In genomic region chr1:221478050-221478949, GRCh38 we compare ENCODE assay signal across 8 cellular contexts.
A peak's percentile ranks its signal among the peaks of the same experiment; 100 is the strongest.
DNase-seq lines count a peak whose midpoint lies in the region; ATAC-seq, FAIRE-seq and TF ChIP-seq lines count a peak whose summit lies in the region.

No MANE protein-coding gene starts in this region.

- no peak overlapping the region for H3K27ac ChIP-seq in CD4-positive, alpha-beta T cell (ENCODE audit: low read depth, low read length)
- H3K27ac ChIP-seq in OCI-LY7 (ENCODE audit: low read depth, low read length, poor library complexity, severe bottlenecking) (no peak overlapping the region), thyroid gland (no peak overlapping the region)

- no peaks in the 10 kb centered on the region for H3K4me1 Mint-ChIP-seq in CD4-positive, alpha-beta T cell (ENCODE audit: low read depth)

- H2AFZ ChIP-seq in OCI-LY7 (ENCODE audit: low read length): no peak overlapping the region

- TF ChIP-seq POLR2A in thyroid gland (IDR thresholded peaks at IDR 0.05): no peak

- ATAC-seq in CD4-positive, alpha-beta T cell (ENCODE audit: poor library complexity): peak; percentile 79
- ATAC-seq in HG03378 (IDR thresholded peaks at IDR 0.05; ENCODE audit: unreplicated experiment): peak; percentile 85

- H3K4me3 ChIP-seq in OCI-LY7 (ENCODE audit: low read depth, low read length, poor library complexity, severe bottlenecking) (no peak overlapping the region), thyroid gland (replicated peaks in 1 of 3) (no peak overlapping the region)

- H3K4me3 Mint-ChIP-seq in CD4-positive, alpha-beta T cell: no peak overlapping the region

- peaks cover 5% of the 10 kb centered on the region for H3K27me3 Mint-ChIP-seq in CD4-positive, alpha-beta T cell

- no peaks in the 10 kb centered on the region for H3K9me3 ChIP-seq in CD4-positive, alpha-beta T cell (ENCODE audit: control insufficient read depth, low read length)
- H3K9me3 ChIP-seq in OCI-LY7 (ENCODE audit: low read length) (no peaks in the 10 kb centered on the region), thyroid gland (no peaks in the 10 kb centered on the region)

- POLR2A ChIA-PET in CD4-positive, alpha-beta T cell (lab: Charles Lee): interaction anchor here (1.0 to 2.5 kb wide), 2 partner anchors 263 to 531 kb away, joined by 4 to 13 read pairs; partner anchors contain the start of gene DUSP10
- POLR2A ChIA-PET in OCI-LY7 (lab: Charles Lee): interaction anchor here (0.6 to 0.7 kb wide), 2 partner anchors 39 to 57 kb away, joined by 3 read pairs; no protein-coding TSS in a partner anchor

- intact Hi-C loops in CD4-positive, alpha-beta T cell (cut with DNase I, micrococcal nuclease): loop anchor here (1.0 to 5.0 kb wide), 5 partner anchors 269 to 977 kb away; no protein-coding TSS in a partner anchor
- intact Hi-C loops in OCI-LY7 (cut with micrococcal nuclease; ENCODE audit: unreplicated experiment) (no loop called here), thyroid gland (cut with DNase I) (no loop called here)

- H3K9me3 Mint-ChIP-seq in CD4-positive, alpha-beta T cell: no peaks in the 10 kb centered on the region

- H3K27ac Mint-ChIP-seq in CD4-positive, alpha-beta T cell: no peak overlapping the region

- no TSS peak for BruUV-seq in OCI-LY7 (replicated peaks; lab: Mats Ljungman, UMichigan)

- peak; percentile 16 to 57 (median 46) for DNase-seq in CD4-positive, alpha-beta T cell
- peak; percentile 20 for DNase-seq in GM19239 (ENCODE audit: insufficient read length, low spot score)
- DNase-seq in OCI-LY7 (ENCODE audit: low spot score): peak; percentile 1
- DNase-seq in activated T-cell treated with anti-CD3 and anti-CD28 coated beads for 48 hours (ENCODE audit: low read depth): peak; percentile 30
- DNase-seq in fibroblast of peridontal ligament (ENCODE audit: extremely low read depth): peak; percentile 89
- peak; percentile 48 for DNase-seq in occipital lobe (lab: John Stamatoyannopoulos, UW)
- DNase-seq in thyroid gland: peak; percentile 62 to 67

- no peaks in the 10 kb centered on the region for H3K79me2 ChIP-seq in OCI-LY7 (ENCODE audit: insufficient read depth, low read depth, low read length)

- H3K36me3 ChIP-seq in OCI-LY7 (ENCODE audit: insufficient read depth, low read length) (no peaks in the 10 kb centered on the region), thyroid gland (no peaks in the 10 kb centered on the region)

- H3K27me3 ChIP-seq in CD4-positive, alpha-beta T cell (ENCODE audit: control insufficient read depth, insufficient read depth, low read length): no peaks in the 10 kb centered on the region
- no peaks in the 10 kb centered on the region for H3K27me3 ChIP-seq in thyroid gland

- CTCF ChIA-PET in CD4-positive, alpha-beta T cell (lab: Charles Lee): interaction anchor here (0.8 to 2.3 kb wide), 6 partner anchors 12 to 976 kb away, joined by 3 to 12 read pairs (median 3); partner anchors contain the start of gene DUSP10
- CTCF ChIA-PET in OCI-LY7 (lab: Charles Lee; ENCODE audit: unreplicated experiment): no interaction called here

- no peak overlapping the region for H3K4me2 ChIP-seq in OCI-LY7 (ENCODE audit: low read length)

- TF ChIP-seq CTCF in CD4-positive, alpha-beta T cell (IDR thresholded peaks at IDR 0.05): peak; percentile 76
- TF ChIP-seq CTCF in OCI-LY7 (conservative IDR thresholded peaks at IDR 0.05; ENCODE audit: low read length): peak; percentile 59
- TF ChIP-seq CTCF in thyroid gland (IDR thresholded peaks at IDR 0.05): peak in 5 of 6 experiments; percentile 27 to 70 (median 60)

- H4K20me1 ChIP-seq in OCI-LY7 (ENCODE audit: insufficient read depth, low read length): no peaks in the 10 kb centered on the region

- WGBS in thyroid gland, 2 donors: 40 to 48% methylated on average over 8 of the region's 8 CpGs

- H3K9me2 ChIP-seq in OCI-LY7 (ENCODE audit: insufficient read depth, low read length): no peaks in the 10 kb centered on the region

- H3K4me1 ChIP-seq in OCI-LY7 (ENCODE audit: insufficient read depth, low read length, poor library complexity, severe bottlenecking): no peaks in the 10 kb centered on the region
- no peaks in the 10 kb centered on the region for H3K4me1 ChIP-seq in thyroid gland

- H3K36me3 Mint-ChIP-seq in CD4-positive, alpha-beta T cell (ENCODE audit: low read depth): no peaks in the 10 kb centered on the region

- peak; percentile 72 for FAIRE-seq in GM19239 (lab: Jason Lieb, UNC)

Comparison
In these comparisons a context has a peak if more than half of its experiments do, and no peak if none do; other contexts are left out.
1. DNase-seq: peak in every context shown above with its lines; median percentile 89 in fibroblast of peridontal ligament; 64 in thyroid gland; 48 in occipital lobe; 46 in CD4-positive, alpha-beta T cell; 30 in activated T-cell treated with anti-CD3 and anti-CD28 coated beads for 48 hours; 20 in GM19239; 1 in OCI-LY7.
2. intact Hi-C loops: an anchor here in CD4-positive, alpha-beta T cell (1.0 to 5.0 kb wide); none called in OCI-LY7 and thyroid gland.